15 cellular contexts compared by ENCODE assay signal in the genomic region with DNA sequence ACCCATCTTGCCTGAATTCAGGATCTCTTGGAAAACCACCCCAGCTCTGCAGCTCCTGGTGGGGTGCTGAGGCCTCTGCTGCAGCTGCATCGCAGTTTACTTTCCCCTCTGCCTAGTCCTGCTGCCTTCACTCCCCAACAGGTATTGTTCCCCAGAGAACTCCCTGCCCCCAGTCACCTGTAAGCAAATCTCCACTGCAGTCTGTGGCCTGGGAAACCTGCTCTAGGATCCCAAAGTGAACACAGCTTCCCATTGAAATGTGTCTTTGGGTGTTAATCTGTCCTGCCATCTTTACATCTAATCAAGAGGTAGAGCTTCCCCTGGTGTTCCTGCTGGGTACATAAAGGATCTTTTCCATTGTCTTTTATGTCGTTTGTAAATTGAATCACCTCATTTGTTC.
"Had no signal": no experiment of that assay in that cellular context is flagged by ENCODE, and none has a peak within 500 bp of the region (broad histone marks: within the 10 kb centered on the region; RNA-seq: fewer than 3 reads in every experiment).

No MANE protein-coding gene starts in this region.

- DNase-seq: activated CD4-positive, alpha-beta T cell treated with anti-CD3 and anti-CD28 coated beads, Interleukin-2, amount 10 ng/mL, durations not matched to agents 24 days and 14 days; activated CD4-positive, CD25-positive, alpha-beta regulatory T cell; activated naive CD8-positive, alpha-beta T cell treated with anti-CD3 and anti-CD28 coated beads for 36 hours; amygdala; body of pancreas; caudate nucleus; heart right ventricle; naive B cell; pancreas; sigmoid colon; spleen; stimulated activated naive CD8-positive, alpha-beta T cell treated with anti-CD3 and anti-CD28 coated beads, Interleukin-15, amount 100 ng/mL, for 72 hours; upper lobe of left lung had no signal

- H3K27ac ChIP-seq: body of pancreas, gastroesophageal sphincter, heart right ventricle, pancreas, sigmoid colon, spleen, upper lobe of left lung had no signal

- H3K36me3 ChIP-seq: gastroesophageal sphincter, heart right ventricle, pancreas, sigmoid colon, spleen, upper lobe of left lung had no signal

- H3K9me3 ChIP-seq: body of pancreas, gastroesophageal sphincter, heart right ventricle, pancreas, sigmoid colon, spleen, upper lobe of left lung had no signal

- H3K4me1 ChIP-seq: body of pancreas, pancreas had no signal

- H3K4me3 ChIP-seq: body of pancreas, gastroesophageal sphincter, heart right ventricle, pancreas, sigmoid colon, spleen, upper lobe of left lung had no signal

- H3K27me3 ChIP-seq: body of pancreas, gastroesophageal sphincter, heart right ventricle, pancreas, sigmoid colon, spleen, upper lobe of left lung had no signal

- ATAC-seq: body of pancreas; gastroesophageal sphincter; heart right ventricle; left lobe of liver; pancreas; stimulated activated naive CD8-positive, alpha-beta T cell treated with anti-CD3 and anti-CD28 coated beads, Interleukin-15, amount 100 ng/mL, for 72 hours had no signal
